Comparison of ENCODE assay signal across 1 cellular context in genomic region chr9:37085233-37085632, GRCh38.
A peak's percentile ranks its signal among the peaks of the same experiment; 100 is the strongest.
TF ChIP-seq lines count a peak whose summit lies in the region.

No MANE protein-coding gene starts in this region.

TF ChIP-seq in GM12878, 131 proteins besides CTCF, POLR2A, EP300 and RAD21:
- TF ChIP-seq, protein P1, sequence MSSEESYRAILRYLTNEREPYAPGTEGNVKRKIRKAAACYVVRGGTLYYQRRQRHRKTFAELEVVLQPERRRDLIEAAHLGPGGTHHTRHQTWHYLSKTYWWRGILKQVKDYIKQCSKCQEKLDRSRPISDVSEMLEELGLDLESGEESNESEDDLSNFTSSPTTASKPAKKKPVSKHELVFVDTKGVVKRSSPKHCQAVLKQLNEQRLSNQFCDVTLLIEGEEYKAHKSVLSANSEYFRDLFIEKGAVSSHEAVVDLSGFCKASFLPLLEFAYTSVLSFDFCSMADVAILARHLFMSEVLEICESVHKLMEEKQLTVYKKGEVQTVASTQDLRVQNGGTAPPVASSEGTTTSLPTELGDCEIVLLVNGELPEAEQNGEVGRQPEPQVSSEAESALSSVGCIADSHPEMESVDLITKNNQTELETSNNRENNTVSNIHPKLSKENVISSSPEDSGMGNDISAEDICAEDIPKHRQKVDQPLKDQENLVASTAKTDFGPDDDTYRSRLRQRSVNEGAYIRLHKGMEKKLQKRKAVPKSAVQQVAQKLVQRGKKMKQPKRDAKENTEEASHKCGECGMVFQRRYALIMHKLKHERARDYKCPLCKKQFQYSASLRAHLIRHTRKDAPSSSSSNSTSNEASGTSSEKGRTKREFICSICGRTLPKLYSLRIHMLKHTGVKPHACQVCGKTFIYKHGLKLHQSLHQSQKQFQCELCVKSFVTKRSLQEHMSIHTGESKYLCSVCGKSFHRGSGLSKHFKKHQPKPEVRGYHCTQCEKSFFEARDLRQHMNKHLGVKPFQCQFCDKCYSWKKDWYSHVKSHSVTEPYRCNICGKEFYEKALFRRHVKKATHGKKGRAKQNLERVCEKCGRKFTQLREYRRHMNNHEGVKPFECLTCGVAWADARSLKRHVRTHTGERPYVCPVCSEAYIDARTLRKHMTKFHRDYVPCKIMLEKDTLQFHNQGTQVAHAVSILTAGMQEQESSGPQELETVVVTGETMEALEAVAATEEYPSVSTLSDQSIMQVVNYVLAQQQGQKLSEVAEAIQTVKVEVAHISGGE (CRISPR knock-in tag; IDR thresholded peaks at IDR 0.05) = no peak
- TF ChIP-seq RCOR1 (conservative IDR thresholded peaks at IDR 0.05; ENCODE audit: low read depth, low read length) (no peak), IKZF2 (IDR thresholded peaks at IDR 0.05) (peak; percentile 37 to 52; a peak in 2 of 4 replicates), HDGF (IDR thresholded peaks at IDR 0.05) (peak; percentile 65), CHD4 (IDR thresholded peaks at IDR 0.05) (no peak), RFX5 (IDR thresholded peaks at IDR 0.05; ENCODE audit: low read depth, low read length) (no peak)
